Comparison of ENCODE assay signal across 29 cellular contexts in genomic region chr16:11167581-11167980, GRCh38.
"Had no signal": no experiment of that assay in that cellular context is flagged by ENCODE, and none has a peak within 500 bp of the region (broad histone marks: within the 10 kb centered on the region; RNA-seq: fewer than 3 reads in every experiment).

No MANE protein-coding gene starts in this region.

- H3K4me3 Mint-ChIP-seq: activated T-helper 1 cell treated with anti-CD3 and anti-CD28 coated beads, Interleukin-12 subunit alpha, Interleukin-12 subunit beta, Interleukin-2, Interleukin-4 antibody, amounts not matched to agents 30 ng/mL and 10 ng/mL and 1 ng/mL, durations not matched to agents 14 hours and 24 hours and 36 hours; nephron; stimulated activated naive B cell treated with anti-CD40 and anti-IgM and Interleukin-4, amounts not matched to agents 10 μg/mL and 1 μg/mL and 100 μg/mL, for 72 hours had no signal

- H3K27ac Mint-ChIP-seq: activated T-helper 1 cell treated with anti-CD3 and anti-CD28 coated beads, Interleukin-12 subunit alpha, Interleukin-12 subunit beta, Interleukin-2, Interleukin-4 antibody, amounts not matched to agents 30 ng/mL and 10 ng/mL and 1 ng/mL, durations not matched to agents 14 hours and 24 hours and 36 hours; stimulated activated naive B cell treated with anti-CD40 and anti-IgM and Interleukin-4, amounts not matched to agents 10 μg/mL and 1 μg/mL and 100 μg/mL, for 72 hours had no signal

- H3K27ac ChIP-seq: breast epithelium, esophagus muscularis mucosa, hepatocyte, neutrophil, pancreas, prostate gland, skin epidermis, tibial nerve had no signal

- H3K9me3 ChIP-seq: breast epithelium, esophagus muscularis mucosa, left ventricle myocardium inferior, neutrophil, pancreas, prostate gland, tibial nerve had no signal

- H3K36me3 ChIP-seq: breast epithelium, prostate gland had no signal

- H3K27me3 Mint-ChIP-seq: stimulated activated naive B cell treated with anti-CD40 and anti-IgM and Interleukin-4, amounts not matched to agents 10 μg/mL and 1 μg/mL and 100 μg/mL, for 72 hours had no signal

- H3K9me3 Mint-ChIP-seq: activated T-helper 1 cell treated with anti-CD3 and anti-CD28 coated beads, Interleukin-12 subunit alpha, Interleukin-12 subunit beta, Interleukin-2, Interleukin-4 antibody, amounts not matched to agents 30 ng/mL and 10 ng/mL and 1 ng/mL, durations not matched to agents 14 hours and 24 hours and 36 hours; nephron; stimulated activated naive B cell treated with anti-CD40 and anti-IgM and Interleukin-4, amounts not matched to agents 10 μg/mL and 1 μg/mL and 100 μg/mL, for 72 hours had no signal

- H3K27me3 ChIP-seq: breast epithelium, esophagus muscularis mucosa, hepatocyte, neutrophil, pancreas, tibial nerve had no signal

- H3K4me1 ChIP-seq: breast epithelium, pancreas, prostate gland had no signal

- DNase-seq: activated CD4-positive, alpha-beta T cell treated with anti-CD3 and anti-CD28 coated beads, Interleukin-2, amount 50 U/mL, for 4 hours; activated CD4-positive, CD25-positive, alpha-beta regulatory T cell treated with anti-CD3 and anti-CD28 coated beads, Interleukin-2, amount 50 U/mL, for 72 hours; activated CD8-positive, alpha-beta memory T cell treated with anti-CD3 and anti-CD28 coated beads, Interleukin-2, amount 50 U/mL, for 4 hours; activated effector memory CD4-positive, alpha-beta T cell treated with anti-CD3 and anti-CD28 coated beads, Interleukin-2, amount 50 U/mL, for 16 hours; activated naive CD4-positive, alpha-beta T cell treated with anti-CD3 and anti-CD28 coated beads, Interleukin-2, amount 50 U/mL, for 16 hours; activated T-cell treated with anti-CD3 and anti-CD28 coated beads, Interleukin-2, amount 50 U/mL, for 1 hour; central memory CD4-positive, alpha-beta T cell; dermis blood vessel endothelial cell; effector CD4-positive, alpha-beta T cell; foreskin melanocyte; islet precursor cell; left ventricle myocardium inferior; pancreas; retina; stimulated activated CD4-positive, alpha-beta T cell treated with anti-CD3 and anti-CD28 coated beads, Interleukin-4, amount 100 ng/mL, for 4 hours; stimulated activated CD8-positive, alpha-beta memory T cell treated with anti-CD3 and anti-CD28 coated beads, Interleukin-4, amount 100 ng/mL, for 48 hours; stimulated activated naive B cell treated with anti-CD40 and anti-IgM and Interleukin-4, amounts not matched to agents 10 μg/mL and 1 μg/mL and 100 μg/mL, for 72 hours; T-helper 1 cell; T1000 had no signal

- ATAC-seq: pancreas; sciatic nerve; stimulated activated naive B cell treated with anti-CD40 and anti-IgM and Interleukin-4, amounts not matched to agents 10 μg/mL and 1 μg/mL and 100 μg/mL, for 72 hours had no signal

- H3K4me3 ChIP-seq: breast epithelium, esophagus muscularis mucosa, hepatocyte, left ventricle myocardium inferior, pancreas, prostate gland, skin epidermis, tibial nerve had no signal
